Comparison of ENCODE assay signal across 8 cellular contexts in genomic region chr1:161530158-161530557, GRCh38. TPM values are rescaled to one million over a fixed set of nuclear protein-coding genes. Genes with fewer than 3 reads are reported as not detected.
DNase-seq lines count a peak whose midpoint lies in the region; ATAC-seq and TF ChIP-seq lines count a peak whose summit lies in the region.
"Not testable (repeated sequence)": the region's sequence is repeated elsewhere in the genome, so short reads cannot be mapped to it uniquely, and the experiment has no call there.

No MANE protein-coding gene starts in this region.

- peaks cover 0 to 32% (median 19%) of the 10 kb centered on the region in 7 donors for H3K4me1 Mint-ChIP-seq in naive thymus-derived CD4-positive, alpha-beta T cell

- not testable (repeated sequence) for H3K9me3 ChIP-seq in HCT116 (ENCODE audit: control insufficient read depth in 1 of 2, insufficient read depth in 1 of 2, low read depth in 1 of 2, low read length in 2 of 2); naive thymus-derived CD4-positive, alpha-beta T cell (ENCODE audit: control insufficient read depth in 2 of 3, low read length in 3 of 3)

- intact Hi-C loops in HCT116 (cut with micrococcal nuclease) = not testable (repeated sequence)
- intact Hi-C loops in naive thymus-derived CD4-positive, alpha-beta T cell (cut with micrococcal nuclease) = loop anchor here (1.0 to 2.0 kb wide), 4 partner anchors 43 to 129 kb away; no protein-coding TSS in a partner anchor

- RAD21 ChIA-PET in HCT116 (lab: Charles Lee; ENCODE audit: low non-redundant PET in 1 of 2, low total read pairs in 2 of 2, uncharacterized antibody in 2 of 2, unreplicated experiment in 2 of 2) = not testable (repeated sequence)

- peaks cover 0 to 11% (median 0%) of the 10 kb centered on the region in 5 donors for H3K36me3 Mint-ChIP-seq in naive thymus-derived CD4-positive, alpha-beta T cell

- CTCF ChIA-PET in HCT116 (lab: Charles Lee); naive thymus-derived CD4-positive, alpha-beta T cell (lab: Charles Lee): not testable (repeated sequence)

- not testable (repeated sequence) for H3K36me3 ChIP-seq in HCT116 (ENCODE audit: control insufficient read depth in 1 of 2, insufficient read depth in 2 of 2, low read length in 2 of 2); naive thymus-derived CD4-positive, alpha-beta T cell (ENCODE audit: control insufficient read depth in 2 of 3, insufficient read depth in 3 of 3, low read length in 3 of 3)

- BruUV-seq in HCT116 (replicated peaks; lab: Mats Ljungman, UMichigan) = not testable (repeated sequence)

- peak overlapping the region; percentile 67 for H3K4me2 ChIP-seq in HCT116 (ENCODE audit: low read length)

- peak overlapping the region; percentile 87 to 98 (median 95) for H3K4me3 Mint-ChIP-seq in naive thymus-derived CD4-positive, alpha-beta T cell

- H3K27ac Mint-ChIP-seq in naive thymus-derived CD4-positive, alpha-beta T cell = peak overlapping the region; percentile 95 to 100 (median 98)

- DNase-seq in DMS53 treated with DMSO at 0.1 percent for 48 hours (lab: John Stamatoyannopoulos, UW; ENCODE audit: unreplicated experiment) (peak; percentile 68), HCT116 (ENCODE audit: low read depth, low spot score) (peak; percentile 52), MV-4-11 (lab: John Stamatoyannopoulos, UW) (peak; percentile 64), activated gamma-delta T cell treated with Interleukin-2 at 50 U/mL for 16 hours (peak; percentile 46), fibroblast of peridontal ligament (ENCODE audit: extremely low read depth) (peak; percentile 84)
- DNase-seq in naive thymus-derived CD4-positive, alpha-beta T cell = peak in 8 of 9 donors; percentile 49 to 79 (median 70)
- DNase-seq in stimulated activated CD8-positive, alpha-beta memory T cell treated with anti-CD3 and anti-CD28 coated beads, Interleukin-7, amount 100 ng/mL, for 4 hours (ENCODE audit: low read depth in 2 of 2) = peak; percentile 45 to 59

- H3K9ac ChIP-seq in HCT116 (ENCODE audit: low read length) = peak overlapping the region; percentile 60; the same call in 1 of the 2 replicates

- POLR2A ChIA-PET in HCT116 (lab: Charles Lee) = not testable (repeated sequence)
- POLR2A ChIA-PET in naive thymus-derived CD4-positive, alpha-beta T cell (lab: Charles Lee) = interaction anchor here (1.2 to 1.3 kb wide), 3 partner anchors 9 to 196 kb away, joined by 3 to 12 read pairs (median 9); no protein-coding TSS in a partner anchor

- ATAC-seq in HCT116 (peak; percentile 67), SK-N-SH treated with all-trans-retinoic acid at 6 μM for 48 hours (peak; percentile 72)
- ATAC-seq in naive thymus-derived CD4-positive, alpha-beta T cell = peak; percentile 44

- not testable (repeated sequence) for H3K9me2 ChIP-seq in HCT116 (ENCODE audit: insufficient read depth)

- peak overlapping the region; percentile 44 to 60 for H3K4me3 ChIP-seq in HCT116 (replicated peaks in 1 of 2; ENCODE audit: low read depth in 1 of 2, low read length in 2 of 2)
- H3K4me3 ChIP-seq in naive thymus-derived CD4-positive, alpha-beta T cell (ENCODE audit: low read length) = peak overlapping the region; percentile 78

- peaks cover 0 to 41% (median 0%) of the 10 kb centered on the region in 5 donors for H3K27me3 Mint-ChIP-seq in naive thymus-derived CD4-positive, alpha-beta T cell

- not testable (repeated sequence) for H4K20me1 ChIP-seq in HCT116 (ENCODE audit: insufficient read depth)

- peak overlapping the region; percentile 44; the same call in 1 of the 2 replicates for H3K27ac ChIP-seq in HCT116 (ENCODE audit: low read depth, low read length)
- H3K27ac ChIP-seq in naive thymus-derived CD4-positive, alpha-beta T cell (ENCODE audit: low read depth, low read length) = peak overlapping the region; percentile 79

- peaks cover 0 to 15% (median 0%) of the 10 kb centered on the region in 11 donors for H3K9me3 Mint-ChIP-seq in naive thymus-derived CD4-positive, alpha-beta T cell

- H3K4me1 ChIP-seq in HCT116 (ENCODE audit: control insufficient read depth in 1 of 2, insufficient read depth in 2 of 2, low read length in 2 of 2) = not testable (repeated sequence)
- peaks cover 10 to 11% of the 10 kb centered on the region in 2 donors for H3K4me1 ChIP-seq in naive thymus-derived CD4-positive, alpha-beta T cell (ENCODE audit: control insufficient read depth in 2 of 2, insufficient read depth in 2 of 2, low read length in 2 of 2)

- H3K79me2 ChIP-seq in HCT116 (ENCODE audit: insufficient read depth, low read length) = not testable (repeated sequence)

- not testable (repeated sequence) for H2AFZ ChIP-seq in HCT116 (ENCODE audit: low read depth, low read length, poor library complexity, severe bottlenecking)

- TF ChIP-seq RAD21 in HCT116 (IDR thresholded peaks at IDR 0.05; ENCODE audit: low read depth) = not testable (repeated sequence)

- not testable (repeated sequence) for TF ChIP-seq POLR2A in HCT116 (IDR thresholded peaks at IDR 0.05; ENCODE audit: borderline replicate concordance, extremely low read depth, insufficient read depth, insufficient read length)

- H3K27me3 ChIP-seq in HCT116 (ENCODE audit: insufficient read depth, low read length); naive thymus-derived CD4-positive, alpha-beta T cell (ENCODE audit: control insufficient read depth in 2 of 2, insufficient read depth in 2 of 2, low read length in 2 of 2): not testable (repeated sequence)

- not testable (repeated sequence) for TF ChIP-seq CTCF in HCT116 (IDR thresholded peaks at IDR 0.05 in 2 of 3, conservative IDR thresholded peaks at IDR 0.05 in 1 of 3; ENCODE audit: borderline replicate concordance in 1 of 3, insufficient read depth in 1 of 3, low read depth in 2 of 3, low read length in 2 of 3)

TF ChIP-seq in HCT116, 20 proteins besides CTCF, POLR2A, EP300 and RAD21:
- TF ChIP-seq YY1 (IDR thresholded peaks at IDR 0.05; ENCODE audit: extremely low read depth, insufficient replicate concordance, low read depth, low read length) (peak; percentile 21), ATF3 (IDR thresholded peaks at IDR 0.05) (peak; percentile 94), MAX (IDR thresholded peaks at IDR 0.05) (peak; percentile 63)

TF ChIP-seq in SK-N-SH treated with all-trans-retinoic acid at 6 μM for 48 hours, 23 proteins besides CTCF, POLR2A, EP300 and RAD21:
- TF ChIP-seq POU6F1 (CRISPR knock-in tag; IDR thresholded peaks at IDR 0.05; ENCODE audit: borderline replicate concordance, low read depth) = peak; percentile 79; the same call in 1 of the 2 replicates

RNA-seq across cellular contexts. Expression of gene HSPA6, which starts 5.8 kb away (rescaled TPM):
- not detected for total RNA-seq in HCT116 (2021; ENCODE audit: unreplicated experiment)
- polyA plus RNA-seq in HCT116 (2012) = 0.06 TPM in 1 of 2 replicates, not detected in the other
- total RNA-seq in naive thymus-derived CD4-positive, alpha-beta T cell = 1 to 10 TPM in 1 of 5 experiments, under 1 TPM in 4; 0.32 to 3.5 (median 0.89) TPM
- not detected for polyA plus RNA-seq in naive thymus-derived CD4-positive, alpha-beta T cell

RNA-seq across cellular contexts. Expression of gene FCGR3A, which starts 19.5 kb away (rescaled TPM):
- 0.17 TPM for total RNA-seq in HCT116 (2021; ENCODE audit: unreplicated experiment)
- not detected in 2 replicates for polyA plus RNA-seq in HCT116 (2012)
- 100 to 1,000 TPM in 1 of 5 experiments, 10 to 100 TPM in 1, 1 to 10 TPM in 2, not detected in 1; 1.5 to 190 (median 9.3) TPM for total RNA-seq in naive thymus-derived CD4-positive, alpha-beta T cell
- polyA plus RNA-seq in naive thymus-derived CD4-positive, alpha-beta T cell = under 1 TPM; 0.58 to 0.83 TPM

RNA-seq across cellular contexts. Expression of gene FCGR2A, which starts 24.9 kb away (rescaled TPM):
- 0.52 TPM for total RNA-seq in HCT116 (2021; ENCODE audit: unreplicated experiment)
- polyA plus RNA-seq in HCT116 (2012) = 0.07 and 0.09 TPM in 2 replicates
- total RNA-seq in naive thymus-derived CD4-positive, alpha-beta T cell = 10 to 100 TPM in 1 of 5 experiments, 1 to 10 TPM in 3, not detected in 1; 2.7 to 91.5 (median 6.4) TPM
- under 1 TPM; 0.17 to 0.21 TPM for polyA plus RNA-seq in naive thymus-derived CD4-positive, alpha-beta T cell

Comparison
In these comparisons a context has a peak if more than half of its experiments do, and no peak if none do; other contexts are left out.
1. Peak in every context shown above with its lines: DNase-seq, ATAC-seq, H3K4me3 ChIP-seq and H3K27ac ChIP-seq.